ENCODE assay signal across 8 cellular contexts in the genomic region with DNA sequence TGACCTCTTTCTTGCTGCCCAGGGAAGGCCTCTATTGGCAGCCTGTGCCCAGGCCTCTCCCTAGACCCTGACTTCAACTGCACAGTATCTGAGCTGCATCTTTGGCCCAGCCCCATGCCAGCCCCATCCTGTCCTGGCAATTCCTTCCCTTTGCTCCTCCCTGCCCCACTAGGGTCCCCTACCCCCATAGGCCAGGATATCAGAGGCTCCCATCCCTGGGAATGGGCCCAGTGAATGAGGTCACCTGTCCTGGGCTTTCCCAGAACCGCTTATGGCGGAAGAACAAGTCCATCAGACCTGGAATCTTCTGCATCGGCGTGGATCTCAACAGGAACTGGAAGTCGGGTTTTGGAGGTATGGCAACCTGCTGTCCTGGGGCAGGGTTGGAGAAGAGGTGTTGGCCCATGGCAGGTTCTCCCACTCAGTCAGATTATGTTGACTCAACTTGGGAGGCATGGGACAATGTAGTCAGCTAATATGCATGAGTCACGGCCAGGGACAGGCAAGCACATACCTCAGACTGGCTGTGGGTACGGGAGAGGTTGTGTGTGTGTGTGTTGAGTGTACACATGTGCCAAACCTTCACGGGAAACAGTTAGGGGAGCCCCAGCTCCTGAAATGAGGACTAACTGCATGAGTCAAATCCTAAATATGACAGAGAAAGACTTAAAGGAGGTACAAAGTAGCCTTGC. TPM values are rescaled to one million over a fixed set of nuclear protein-coding genes. Genes with fewer than 3 reads are reported as not detected.
A peak's percentile ranks its signal among the peaks of the same experiment; 100 is the strongest.
DNase-seq lines count a peak whose midpoint lies in the region; ATAC-seq and TF ChIP-seq lines count a peak whose summit lies in the region.

No MANE protein-coding gene starts in this region.

- TF ChIP-seq CTCF in brain (conservative IDR thresholded peaks at IDR 0.05) (no peak), progenitor cell of endocrine pancreas (IDR thresholded peaks at IDR 0.05; ENCODE audit: unreplicated experiment) (no peak)

- peaks cover 17% of the 10 kb centered on the region for H3K36me3 Mint-ChIP-seq in brain
- peaks cover 1% of the 10 kb centered on the region for H3K36me3 Mint-ChIP-seq in progenitor cell of endocrine pancreas (ENCODE audit: insufficient read depth)

- H3K27me3 Mint-ChIP-seq in brain = peaks cover 4% of the 10 kb centered on the region
- no peaks in the 10 kb centered on the region for H3K27me3 Mint-ChIP-seq in progenitor cell of endocrine pancreas

- H3K4me1 Mint-ChIP-seq in brain (peaks cover 56% of the 10 kb centered on the region), progenitor cell of endocrine pancreas (ENCODE audit: low read depth) (peaks cover 28% of the 10 kb centered on the region)

- H3K27ac Mint-ChIP-seq in brain = peak overlapping the region; percentile 15 to 99 (median 73)
- peak overlapping the region; percentile 51 for H3K27ac Mint-ChIP-seq in progenitor cell of endocrine pancreas

- peak; percentile 53 for ATAC-seq in HG02870 (IDR thresholded peaks at IDR 0.05; ENCODE audit: unreplicated experiment)
- ATAC-seq in HG02973 (IDR thresholded peaks at IDR 0.05; ENCODE audit: unreplicated experiment) = no peak

- H3K9me3 Mint-ChIP-seq in brain (peaks cover 18 to 28% (median 24%) of the 10 kb centered on the region in 5 experiments), progenitor cell of endocrine pancreas (ENCODE audit: low read depth) (peaks cover 7% of the 10 kb centered on the region)

- DNase-seq in DMS53 treated with DMSO at 0.1 percent for 48 hours (lab: John Stamatoyannopoulos, UW; ENCODE audit: unreplicated experiment) = peak; percentile 73
- no peak for DNase-seq in progenitor cell of endocrine pancreas (ENCODE audit: low spot score, unreplicated experiment)
- no peak for DNase-seq in OCI-M1 (lab: John Stamatoyannopoulos, UW)
- DNase-seq in DMS153 treated with DMSO at 0.1 percent for 48 hours (lab: John Stamatoyannopoulos, UW; ENCODE audit: unreplicated experiment) = no peak
- DNase-seq in CD1c-positive myeloid dendritic cell (ENCODE audit: extremely low spot score) = no peak

- peak overlapping the region in 2 of 5 experiments; percentile 6 to 14 for H3K4me3 Mint-ChIP-seq in brain
- no peak overlapping the region for H3K4me3 Mint-ChIP-seq in progenitor cell of endocrine pancreas (ENCODE audit: low read depth)

RNA-seq across cellular contexts. Expression of gene CPA1, which starts 17.0 kb away (rescaled TPM):
- not detected for polyA plus RNA-seq in brain (ENCODE audit: insufficient read depth, low read depth, low replicate concordance)
- 17.8 and 23.7 TPM in 2 replicates for total RNA-seq in progenitor cell of endocrine pancreas

RNA-seq across cellular contexts. Expression of gene CPA5, which starts 18.7 kb away (rescaled TPM):
- polyA plus RNA-seq in brain (ENCODE audit: insufficient read depth, low read depth, low replicate concordance) = 2.3 TPM
- not detected in 2 replicates for total RNA-seq in progenitor cell of endocrine pancreas
